8 cellular contexts compared by ENCODE assay signal in the genomic region with DNA sequence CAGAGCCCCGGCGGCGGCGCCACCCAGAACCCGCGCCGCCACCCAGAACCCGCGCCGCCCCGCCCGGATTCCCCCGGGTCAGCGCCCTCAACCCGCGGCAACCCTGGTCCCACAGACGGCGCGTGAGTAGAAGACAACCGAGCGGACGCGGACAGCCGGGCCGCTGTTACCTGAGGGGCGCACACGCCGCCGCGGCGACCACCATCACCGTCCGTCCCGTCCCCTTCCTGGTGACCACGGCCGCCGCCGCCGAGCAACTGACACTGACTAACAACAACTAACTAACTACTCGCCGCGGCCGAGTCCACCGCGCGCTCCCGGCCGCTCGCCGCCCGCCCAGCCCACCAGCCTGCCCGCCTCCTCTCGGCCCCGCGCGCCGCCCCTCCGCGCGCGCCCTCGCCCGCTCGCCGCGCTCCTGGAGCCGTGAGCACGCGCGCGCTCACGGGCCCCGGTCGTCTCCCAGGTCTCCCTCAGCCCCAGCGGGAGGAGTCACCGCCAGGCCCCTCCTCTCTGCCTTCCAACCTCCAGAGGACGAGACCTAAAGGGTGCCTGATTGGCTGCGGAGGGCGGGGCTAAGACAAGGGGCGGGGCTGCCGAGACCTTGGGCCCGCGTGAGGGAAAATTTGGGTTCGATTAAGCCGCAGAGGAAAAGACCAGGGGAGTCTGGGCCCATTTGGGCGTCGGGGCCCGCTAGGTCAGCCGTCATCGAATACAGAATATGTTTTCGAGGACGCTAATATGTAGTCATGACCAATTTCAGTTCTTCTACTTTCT. TPM values are rescaled to one million over a fixed set of nuclear protein-coding genes. Genes with fewer than 3 reads are reported as not detected.
DNase-seq lines count a peak whose midpoint lies in the region; ATAC-seq and TF ChIP-seq lines count a peak whose summit lies in the region.

TSS of gene PEAK1 (minus strand) at position 269 of the 774 bp plus-strand sequence. CDS start 238,178 bp downstream, outside the sequence.

- peak within 1 kb of the TSS; percentile 77 to 94 (median 85) for H3K4me3 ChIP-seq in BLaER1 treated with 17β-estradiol and CSF1 and Interleukin-3, amounts not matched to agents 10 nM and 100 nM
- H3K4me3 ChIP-seq in colonic mucosa = peak within 1 kb of the TSS; percentile 88

- peak within 1 kb of the TSS; percentile 78 to 97 (median 90) for H3K27ac ChIP-seq in BLaER1 treated with 17β-estradiol and CSF1 and Interleukin-3, amounts not matched to agents 10 nM and 100 nM
- H3K27ac ChIP-seq in colonic mucosa = peak within 1 kb of the TSS; percentile 91

- H3K9me3 Mint-ChIP-seq in activated CD4-positive, alpha-beta T cell treated with anti-CD3 and anti-CD28 coated beads, Interleukin-2, amount 10 ng/mL, durations not matched to agents 24 days and 14 days = no peaks in the 10 kb centered on the region

- H3K27me3 ChIP-seq in BLaER1 treated with 17β-estradiol and CSF1 and Interleukin-3, amounts not matched to agents 10 nM and 100 nM = peaks cover 0 to 17% (median 14%) of the 10 kb centered on the region in 11 experiments; a peak in 16 of 22 replicates
- no peaks in the 10 kb centered on the region for H3K27me3 ChIP-seq in colonic mucosa

- intact Hi-C loops in activated CD4-positive, alpha-beta T cell treated with anti-CD3 and anti-CD28 coated beads, Interleukin-2, amount 10 ng/mL, durations not matched to agents 24 days and 14 days (cut with micrococcal nuclease) = loop anchor here (1.0 to 5.0 kb wide), 4 partner anchors 11 to 1968 kb away; partner anchors contain the start of gene SIN3A
- intact Hi-C loops in colonic mucosa (cut with DNase I) (loop anchor here (10.0 kb wide), 1 partner anchor 75 kb away; no protein-coding TSS in a partner anchor), left colon (cut with DNase I, micrococcal nuclease) (no loop called here)

- no peak for TF ChIP-seq CTCF in colonic mucosa (IDR thresholded peaks at IDR 0.05)

- H3K4me1 Mint-ChIP-seq in activated CD4-positive, alpha-beta T cell treated with anti-CD3 and anti-CD28 coated beads, Interleukin-2, amount 10 ng/mL, durations not matched to agents 24 days and 14 days = peaks cover 29% of the 10 kb centered on the region

- ATAC-seq in GM19328 (IDR thresholded peaks at IDR 0.05; ENCODE audit: unreplicated experiment) (peak; percentile 82), HG03469 (IDR thresholded peaks at IDR 0.05; ENCODE audit: unreplicated experiment) (peak; percentile 70), left colon (peak; percentile 93)

- H3K27ac Mint-ChIP-seq in activated CD4-positive, alpha-beta T cell treated with anti-CD3 and anti-CD28 coated beads, Interleukin-2, amount 10 ng/mL, durations not matched to agents 24 days and 14 days = peak within 1 kb of the TSS; percentile 94

- DNase-seq in NCI-H526 treated with DMSO at 0.1 percent for 48 hours (lab: John Stamatoyannopoulos, UW) = peak; percentile 96
- DNase-seq in activated CD4-positive, alpha-beta T cell treated with anti-CD3 and anti-CD28 coated beads, Interleukin-2, amount 10 ng/mL, durations not matched to agents 24 days and 14 days = peak; percentile 100
- peak; percentile 100 for DNase-seq in colonic mucosa
- peak; percentile 100 for DNase-seq in left colon
- peak; percentile 99 to 100 for DNase-seq in stimulated activated CD4-positive, alpha-beta T cell treated with anti-CD3 and anti-CD28 coated beads, Interleukin-1b, Interleukin-23, amount 100 ng/mL, for 4 hours (ENCODE audit: low read depth in 2 of 2)

- no peaks in the 10 kb centered on the region for H3K9me3 ChIP-seq in BLaER1 treated with 17β-estradiol and CSF1 and Interleukin-3, amounts not matched to agents 10 nM and 100 nM (replicated peaks in 1 of 11)
- no peaks in the 10 kb centered on the region for H3K9me3 ChIP-seq in colonic mucosa

- peaks cover 0 to 53% (median 12%) of the 10 kb centered on the region in 11 experiments; a peak in 12 of 22 replicates for H4K20me1 ChIP-seq in BLaER1 treated with 17β-estradiol and CSF1 and Interleukin-3, amounts not matched to agents 10 nM and 100 nM

- H3K27me3 Mint-ChIP-seq in activated CD4-positive, alpha-beta T cell treated with anti-CD3 and anti-CD28 coated beads, Interleukin-2, amount 10 ng/mL, durations not matched to agents 24 days and 14 days = no peaks in the 10 kb centered on the region

- peaks cover 7% of the 10 kb centered on the region for H3K36me3 Mint-ChIP-seq in activated CD4-positive, alpha-beta T cell treated with anti-CD3 and anti-CD28 coated beads, Interleukin-2, amount 10 ng/mL, durations not matched to agents 24 days and 14 days (ENCODE audit: low read depth)

- H3K4me1 ChIP-seq in BLaER1 treated with 17β-estradiol and CSF1 and Interleukin-3, amounts not matched to agents 10 nM and 100 nM = peaks cover 24 to 61% (median 35%) of the 10 kb centered on the region in 10 experiments
- H3K4me1 ChIP-seq in colonic mucosa = no peaks in the 10 kb centered on the region

- H3K9ac ChIP-seq in BLaER1 treated with 17β-estradiol and CSF1 and Interleukin-3, amounts not matched to agents 10 nM and 100 nM = peak within 1 kb of the TSS; percentile 73 to 97 (median 89)
- peak within 1 kb of the TSS; percentile 90 to 95 for H3K9ac ChIP-seq in colonic mucosa (ENCODE audit: low read depth in 2 of 2, low read length in 2 of 2)

- H3K36me3 ChIP-seq in BLaER1 treated with 17β-estradiol and CSF1 and Interleukin-3, amounts not matched to agents 10 nM and 100 nM = peaks cover 0 to 4% (median 0%) of the 10 kb centered on the region in 11 experiments; a peak in 1 of 22 replicates
- H3K36me3 ChIP-seq in colonic mucosa = no peaks in the 10 kb centered on the region

- peak within 1 kb of the TSS; percentile 84 to 99 (median 90) for H3K4me2 ChIP-seq in BLaER1 treated with 17β-estradiol and CSF1 and Interleukin-3, amounts not matched to agents 10 nM and 100 nM

- H3K4me3 Mint-ChIP-seq in activated CD4-positive, alpha-beta T cell treated with anti-CD3 and anti-CD28 coated beads, Interleukin-2, amount 10 ng/mL, durations not matched to agents 24 days and 14 days = peak within 1 kb of the TSS; percentile 96

RNA-seq across cellular contexts. Expression of gene PEAK1, which starts in this region (rescaled TPM):
- total RNA-seq in activated CD4-positive, alpha-beta T cell treated with anti-CD3 and anti-CD28 coated beads, Interleukin-2, amount 10 ng/mL, durations not matched to agents 24 days and 14 days = 25.9 and 28.2 TPM in 2 replicates
- total RNA-seq in colonic mucosa = 10 to 100 TPM; 33.5 to 54.4 TPM
- total RNA-seq in left colon = 10 to 100 TPM; 57.0 to 57.5 TPM

Comparison
In these comparisons a context has a peak if more than half of its experiments do, and no peak if none do; other contexts are left out.
1. Peak in every context shown above with its lines: DNase-seq, ATAC-seq, H3K4me3 ChIP-seq and H3K27ac ChIP-seq.
2. intact Hi-C loops: an anchor here in activated CD4-positive, alpha-beta T cell treated with anti-CD3 and anti-CD28 coated beads, Interleukin-2, amount 10 ng/mL, durations not matched to agents 24 days and 14 days (1.0 to 5.0 kb wide) and colonic mucosa (10.0 kb wide); none called in left colon.